In genomic region chr19:39970674-39971379, GRCh38 we compare ENCODE assay signal across 8 cellular contexts.
DNase-seq lines count a peak whose midpoint lies in the region; ATAC-seq, FAIRE-seq and TF ChIP-seq lines count a peak whose summit lies in the region.

TSS of gene PSMC4 (plus strand) at chr19:39971165. CDS start at chr19:39971203, 38 bp downstream.

- DNase-seq in AG09309 (ENCODE audit: low read depth), result peak; percentile 97
- peak; percentile 100 for DNase-seq in NCI-H345 treated with DMSO at 0.1 percent for 48 hours (lab: John Stamatoyannopoulos, UW; ENCODE audit: unreplicated experiment)
- peak; percentile 97 for DNase-seq in activated CD4-positive, CD25-positive, alpha-beta regulatory T cell treated with anti-CD3 and anti-CD28 coated beads, Interleukin-2, amount 50 U/mL, for 16 hours (ENCODE audit: low read depth, low spot score)
- DNase-seq in cerebellar cortex (ENCODE audit: low spot score), result peak; percentile 100
- peak; percentile 94 to 97 (median 97) for DNase-seq in stimulated activated CD4-positive, alpha-beta T cell treated with anti-CD3 and anti-CD28 coated beads, Interleukin-12 subunit alpha, Interleukin-12 subunit beta, amount 100 ng/mL, for 48 hours (ENCODE audit: low read depth in 2 of 3, low spot score in 1 of 3)

- in situ Hi-C loops in GM18951 (cut with MboI; ENCODE audit: low sequenced_read_pairs, unreplicated experiment), result no loop called here

- FAIRE-seq in islet of Langerhans (lab: Jason Lieb, UNC), result peak; percentile 97

- TF ChIP-seq POLR2A in GM18951 (IDR thresholded peaks at IDR 0.05; ENCODE audit: extremely low read depth, insufficient read depth, insufficient read length), result peak; percentile 75

- H3K4me3 ChIP-seq in AG09309 (ENCODE audit: control insufficient read depth, low read depth, low read length), result peak within 1 kb of the TSS; percentile 88

- ATAC-seq in HG03280 (IDR thresholded peaks at IDR 0.05; ENCODE audit: unreplicated experiment), result peak; percentile 97

- peak; percentile 79 for TF ChIP-seq CTCF in AG09309 (IDR thresholded peaks at IDR 0.05; ENCODE audit: control insufficient read depth, insufficient read depth, low read depth, low read length, missing control alignments)

Comparison
In these comparisons a context has a peak if more than half of its experiments do, and no peak if none do; other contexts are left out.
1. Peak in every context shown above with its lines: DNase-seq, ATAC-seq and H3K4me3 ChIP-seq.